ENCODE assay signal across 9 cellular contexts in the genomic region with DNA sequence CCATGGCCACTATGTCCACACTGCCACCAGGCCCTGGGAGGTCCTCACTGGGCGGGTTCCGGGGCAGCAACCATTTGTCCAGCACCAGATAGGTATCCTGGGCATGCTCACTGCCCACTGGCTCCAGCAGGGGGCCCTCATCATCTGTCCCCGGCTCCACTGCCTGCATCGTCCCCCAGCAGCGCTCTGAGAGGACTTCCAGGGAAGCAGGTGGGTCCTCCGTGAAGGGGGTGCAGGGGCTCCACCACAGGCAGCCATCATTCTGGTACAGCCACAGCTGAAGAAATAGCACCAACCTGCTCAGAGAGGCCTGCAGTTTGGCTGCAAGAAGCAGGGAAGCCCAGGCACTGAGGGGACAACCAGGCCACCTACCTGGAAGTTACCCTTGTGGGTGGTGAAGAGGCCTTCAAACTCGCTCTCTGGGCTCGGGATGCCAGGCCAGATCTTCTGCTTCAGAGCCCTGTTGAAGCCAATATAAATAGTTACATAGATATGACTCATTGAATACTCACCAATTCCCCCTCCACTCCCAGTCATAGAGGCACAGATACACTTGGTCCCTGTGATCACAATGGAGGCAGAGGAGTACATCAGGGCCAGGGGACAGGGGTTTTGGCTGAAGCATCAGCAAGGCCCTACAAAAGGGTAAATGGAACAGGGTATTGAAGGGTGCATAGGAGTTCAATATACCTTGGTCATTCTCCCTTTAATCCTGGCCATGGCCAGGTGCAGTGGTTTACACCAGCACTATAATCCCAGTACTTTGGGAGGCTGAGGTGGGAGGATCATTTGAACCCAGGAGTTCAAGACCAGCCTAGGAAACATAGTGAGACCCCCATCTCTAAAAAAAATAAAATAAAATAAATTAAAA. TPM values are rescaled to one million over a fixed set of nuclear protein-coding genes. Genes with fewer than 3 reads are reported as not detected.
DNase-seq lines count a peak whose midpoint lies in the region; FAIRE-seq and TF ChIP-seq lines count a peak whose summit lies in the region.
"Had no signal": no experiment of that assay in that cellular context is flagged by ENCODE, and none has a peak within 500 bp of the region (broad histone marks: within the 10 kb centered on the region; RNA-seq: fewer than 3 reads in every experiment).

No MANE protein-coding gene starts in this region.

- H3K27ac ChIP-seq in C4-2B (peak overlapping the region; percentile 25; the same call in 1 of the 2 replicates), neural progenitor cell (no peak overlapping the region)

- H3K4me1 Mint-ChIP-seq in endothelial cell (ENCODE audit: unreplicated experiment), result peaks cover 26% of the 10 kb centered on the region
- H3K4me1 Mint-ChIP-seq in neural progenitor cell, result peaks cover 29% of the 10 kb centered on the region

- H2AFZ ChIP-seq in neural progenitor cell (replicated peaks), result no peak overlapping the region

- no peak overlapping the region for H3K4me2 ChIP-seq in neural progenitor cell

- H3K9ac ChIP-seq in neural progenitor cell, result no peak overlapping the region

- H3K27me3 ChIP-seq in neural progenitor cell, result peaks cover 18% of the 10 kb centered on the region

- TF ChIP-seq POLR2A in H54 (IDR thresholded peaks at IDR 0.05; ENCODE audit: low read depth, low read length), result no peak

- no peaks in the 10 kb centered on the region for H3K36me3 ChIP-seq in neural progenitor cell

- peaks cover 20% of the 10 kb centered on the region for H4K20me1 ChIP-seq in neural progenitor cell (ENCODE audit: low read depth)

- H3K4me3 Mint-ChIP-seq in endothelial cell (ENCODE audit: unreplicated experiment) (no peak overlapping the region), neural progenitor cell (peak overlapping the region; percentile 16)
- H3K4me3 Mint-ChIP-seq: T-helper 1 cell treated with Interleukin-12 subunit alpha and Interleukin-12 subunit beta and Interleukin-4 antibody, amounts not matched to agents 30 μg/mL and 1 μg/mL, for 36 hours had no signal

- no peaks in the 10 kb centered on the region for H3K9me3 ChIP-seq in neural progenitor cell (ENCODE audit: low read depth)

- in situ Hi-C loops in SK-MEL-5 (cut with HindIII; ENCODE audit: low pct_unique_long_range_greater_than_20kb, low sequenced_read_pairs), result no loop called here

- no peak overlapping the region for H3K4me3 ChIP-seq in neural progenitor cell

- H3K27me3 Mint-ChIP-seq in endothelial cell (ENCODE audit: unreplicated experiment) (peaks cover 11% of the 10 kb centered on the region), neural progenitor cell (ENCODE audit: insufficient read depth, low read depth) (peaks cover 21% of the 10 kb centered on the region)

- peaks cover 10% of the 10 kb centered on the region for H3K36me3 Mint-ChIP-seq in endothelial cell (ENCODE audit: low read depth, unreplicated experiment)
- peaks cover 3% of the 10 kb centered on the region for H3K36me3 Mint-ChIP-seq in neural progenitor cell

- H3K9me3 Mint-ChIP-seq in endothelial cell (ENCODE audit: unreplicated experiment), result no peaks in the 10 kb centered on the region
- no peaks in the 10 kb centered on the region for H3K9me3 Mint-ChIP-seq in neural progenitor cell

- DNase-seq in H54 (ENCODE audit: insufficient read length, low spot score) (peak; percentile 89), SK-MEL-5 (ENCODE audit: low read depth, low spot score) (peak; percentile 68), endothelial cell (ENCODE audit: low spot score) (peak; percentile 76), neural progenitor cell (ENCODE audit: low spot score) (peak; percentile 88), NOMO-1 (lab: John Stamatoyannopoulos, UW; ENCODE audit: unreplicated experiment in 2 of 2) (no peak), occipital lobe (lab: John Stamatoyannopoulos, UW) (no peak)
- DNase-seq in stimulated activated CD4-positive, alpha-beta T cell treated with anti-CD3 and anti-CD28 coated beads, Interleukin-4, amount 100 ng/mL, for 4 hours, result no peak

- peak; percentile 33 for FAIRE-seq in H54 (lab: Jason Lieb, UNC)

- peaks cover 52% of the 10 kb centered on the region for H3F3A ChIP-seq in neural progenitor cell (ENCODE audit: low read depth)

- no peaks in the 10 kb centered on the region for H3K79me2 ChIP-seq in neural progenitor cell (ENCODE audit: low read depth)

- peaks cover 6% of the 10 kb centered on the region for H3K4me1 ChIP-seq in neural progenitor cell

- H3K27ac Mint-ChIP-seq in endothelial cell (ENCODE audit: unreplicated experiment) (no peak overlapping the region), neural progenitor cell (no peak overlapping the region)
- H3K27ac Mint-ChIP-seq: T-helper 1 cell treated with Interleukin-12 subunit alpha and Interleukin-12 subunit beta and Interleukin-4 antibody, amounts not matched to agents 30 μg/mL and 1 μg/mL, for 36 hours had no signal

- peak; percentile 71 for TF ChIP-seq CTCF in C4-2B (conservative IDR thresholded peaks at IDR 0.05)
- peak; percentile 65 for TF ChIP-seq CTCF in endothelial cell (IDR thresholded peaks at IDR 0.05; ENCODE audit: unreplicated experiment)
- TF ChIP-seq CTCF in neural progenitor cell (IDR thresholded peaks at IDR 0.05), result peak; percentile 69

RNA-seq across cellular contexts. Expression of a gene that starts 4.1 kb away (rescaled TPM):
- 1.0 and 2.4 TPM in 2 replicates for total RNA-seq in SK-MEL-5 (2014; rRNA removed; shearing (Covaris generic))
- 2.4 and 3.5 TPM in 2 replicates for polyA plus RNA-seq in SK-MEL-5 (2015; cell fraction: cytosol; rRNA removed)
- polyA plus RNA-seq in SK-MEL-5 (2015; cell fraction: nucleus; rRNA removed), result 2.2 and 2.4 TPM in 2 replicates
- total RNA-seq in endothelial cell (ENCODE audit: unreplicated experiment) (3.3 TPM), neural progenitor cell (ENCODE audit: low replicate concordance) (1.0 and 1.5 TPM in 2 replicates), occipital lobe (1.6 TPM)

RNA-seq across cellular contexts. Expression of a gene that starts 5.6 kb away (rescaled TPM):
- total RNA-seq in SK-MEL-5 (2014; rRNA removed; shearing (Covaris generic)), result 8.0 and 9.2 TPM in 2 replicates
- polyA plus RNA-seq in SK-MEL-5 (2015; cell fraction: cytosol; rRNA removed), result 16.3 and 18.6 TPM in 2 replicates
- 18.9 and 20.7 TPM in 2 replicates for polyA plus RNA-seq in SK-MEL-5 (2015; cell fraction: nucleus; rRNA removed)
- total RNA-seq in endothelial cell (ENCODE audit: unreplicated experiment), result 18.4 TPM
- 6.5 and 7.3 TPM in 2 replicates for total RNA-seq in neural progenitor cell (ENCODE audit: low replicate concordance)
- 4.8 TPM for total RNA-seq in occipital lobe

RNA-seq across cellular contexts. Expression of a gene that starts 23.3 kb away (rescaled TPM):
- total RNA-seq in SK-MEL-5 (2014; rRNA removed; shearing (Covaris generic)), result 4.9 and 7.6 TPM in 2 replicates
- 28.7 and 33.8 TPM in 2 replicates for polyA plus RNA-seq in SK-MEL-5 (2015; cell fraction: cytosol; rRNA removed)
- polyA plus RNA-seq in SK-MEL-5 (2015; cell fraction: nucleus; rRNA removed), result 18.2 and 25.5 TPM in 2 replicates
- total RNA-seq in endothelial cell (ENCODE audit: unreplicated experiment), result 13.7 TPM
- 0.80 and 3.1 TPM in 2 replicates for total RNA-seq in neural progenitor cell (ENCODE audit: low replicate concordance)
- 28.2 TPM for total RNA-seq in occipital lobe

RNA-seq across cellular contexts. Expression of a gene that starts 32.2 kb away (rescaled TPM):
- total RNA-seq in SK-MEL-5 (2014; rRNA removed; shearing (Covaris generic)), result 1.5 and 1.7 TPM in 2 replicates
- polyA plus RNA-seq in SK-MEL-5 (2015; cell fraction: cytosol; rRNA removed), result 1.8 and 4.2 TPM in 2 replicates
- 35.3 and 39.1 TPM in 2 replicates for polyA plus RNA-seq in SK-MEL-5 (2015; cell fraction: nucleus; rRNA removed)
- 22.3 TPM for total RNA-seq in endothelial cell (ENCODE audit: unreplicated experiment)
- total RNA-seq in neural progenitor cell (ENCODE audit: low replicate concordance), result 1.8 and 4.4 TPM in 2 replicates
- 2.3 TPM for total RNA-seq in occipital lobe

RNA-seq across cellular contexts. Expression of a gene that starts 32.5 kb away (rescaled TPM):
- 79.4 and 87.3 TPM in 2 replicates for total RNA-seq in SK-MEL-5 (2014; rRNA removed; shearing (Covaris generic))
- 111 and 204 TPM in 2 replicates for polyA plus RNA-seq in SK-MEL-5 (2015; cell fraction: cytosol; rRNA removed)
- 96.8 and 101 TPM in 2 replicates for polyA plus RNA-seq in SK-MEL-5 (2015; cell fraction: nucleus; rRNA removed)
- total RNA-seq in endothelial cell (ENCODE audit: unreplicated experiment) (68.9 TPM), neural progenitor cell (ENCODE audit: low replicate concordance) (57.0 and 77.1 TPM in 2 replicates), occipital lobe (28.7 TPM)

Comparison
In these comparisons a context has a peak if more than half of its experiments do, and no peak if none do; other contexts are left out.
1. DNase-seq: peak in H54 (single experiment), SK-MEL-5 (single experiment), endothelial cell (single experiment) and neural progenitor cell (single experiment); none in NOMO-1 (0 of 2), occipital lobe (single experiment) and stimulated activated CD4-positive, alpha-beta T cell treated with anti-CD3 and anti-CD28 coated beads, Interleukin-4, amount 100 ng/mL, for 4 hours (0 of 2).
2. Peak in every context shown above with its lines, with median percentiles within 50 percentile points of each other: CTCF ChIP-seq.